Comparison of ENCODE assay signal across 8 cellular contexts in the genomic region with DNA sequence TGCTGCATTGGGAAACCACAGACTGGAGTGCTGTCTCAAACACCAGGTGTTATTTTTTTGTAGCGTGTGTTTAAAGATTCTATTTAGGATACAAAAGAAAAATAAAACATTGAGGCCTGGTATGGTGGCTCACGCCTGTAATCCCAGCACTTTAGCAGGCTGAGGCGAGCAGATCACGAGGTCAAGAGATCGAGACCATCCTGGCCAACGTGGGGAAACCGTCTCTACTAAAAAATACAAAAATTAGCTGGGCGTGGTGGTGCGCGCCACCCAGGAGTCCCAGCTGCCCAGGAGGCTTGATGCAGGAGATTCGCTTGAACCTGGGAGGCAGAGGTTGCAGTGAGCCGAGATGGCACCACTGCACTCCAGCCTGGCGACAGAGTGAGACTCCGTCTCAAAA. TPM values are rescaled to one million over a fixed set of nuclear protein-coding genes. Genes with fewer than 3 reads are reported as not detected.
DNase-seq lines count a peak whose midpoint lies in the region; ATAC-seq, FAIRE-seq and TF ChIP-seq lines count a peak whose summit lies in the region.
"Not testable (repeated sequence)": the region's sequence is repeated elsewhere in the genome, so short reads cannot be mapped to it uniquely, and the experiment has no call there.
"Had no signal": no experiment of that assay in that cellular context is flagged by ENCODE, and none has a peak within 500 bp of the region (broad histone marks: within the 10 kb centered on the region; RNA-seq: fewer than 3 reads in every experiment).

No MANE protein-coding gene starts in this region.

- H3K27ac ChIP-seq in DOHH2 (ENCODE audit: low read depth, low read length); Karpas-422 (ENCODE audit: low read length); OCI-LY1 (ENCODE audit: low read depth, low read length, poor library complexity, severe bottlenecking); astrocyte (ENCODE audit: low read depth, low read length); left ventricle myocardium inferior (replicated peaks): not testable (repeated sequence)

- ATAC-seq in WTC11: not testable (repeated sequence)

- FAIRE-seq in astrocyte (lab: Jason Lieb, UNC): not testable (repeated sequence)

- H3K4me3 Mint-ChIP-seq in WTC11: peak overlapping the region; percentile 100
- H3K4me3 Mint-ChIP-seq in astrocyte (ENCODE audit: unreplicated experiment): peak overlapping the region; percentile 91
- peak overlapping the region; percentile 17 for H3K4me3 Mint-ChIP-seq in progenitor cell of endocrine pancreas (ENCODE audit: low read depth)

- not testable (repeated sequence) for H3K9me3 ChIP-seq in DOHH2 (ENCODE audit: control insufficient read depth, insufficient read depth, low read length); Karpas-422 (ENCODE audit: low read length); OCI-LY1 (ENCODE audit: low read length); astrocyte (ENCODE audit: insufficient read depth, low read depth, low read length)
- H3K9me3 ChIP-seq in left ventricle myocardium inferior (replicated peaks): peaks cover 16% of the 10 kb centered on the region

- not testable (repeated sequence) for H3K27ac Mint-ChIP-seq in WTC11
- H3K27ac Mint-ChIP-seq in astrocyte (ENCODE audit: unreplicated experiment) (peak overlapping the region; percentile 37), progenitor cell of endocrine pancreas (peak overlapping the region; percentile 29)

- H3K4me1 Mint-ChIP-seq in WTC11: peaks cover 25% of the 10 kb centered on the region
- not testable (repeated sequence) for H3K4me1 Mint-ChIP-seq in astrocyte (ENCODE audit: low read depth, unreplicated experiment)
- H3K4me1 Mint-ChIP-seq in progenitor cell of endocrine pancreas (ENCODE audit: low read depth): peaks cover 18% of the 10 kb centered on the region

- intact Hi-C loops in left ventricle myocardium inferior (cut with micrococcal nuclease): not testable (repeated sequence)

- not testable (repeated sequence) for H3K27me3 ChIP-seq in DOHH2 (ENCODE audit: control insufficient read depth, low read length); Karpas-422 (ENCODE audit: low read length); OCI-LY1 (ENCODE audit: insufficient read depth, low read length); astrocyte (ENCODE audit: insufficient read depth, low read length); left ventricle myocardium inferior (ENCODE audit: low read depth)

- not testable (repeated sequence) for H3K27me3 Mint-ChIP-seq in WTC11 (ENCODE audit: low read depth); astrocyte (ENCODE audit: low read depth, unreplicated experiment); progenitor cell of endocrine pancreas

- H3K79me2 ChIP-seq in DOHH2 (ENCODE audit: control insufficient read depth, low read length) (peaks cover 41% of the 10 kb centered on the region), Karpas-422 (ENCODE audit: low read length) (peaks cover 28% of the 10 kb centered on the region), OCI-LY1 (ENCODE audit: insufficient read depth, low read length) (peaks cover 27% of the 10 kb centered on the region), astrocyte (ENCODE audit: insufficient read depth, low read length) (peaks cover 38% of the 10 kb centered on the region)

- DNase-seq in Karpas-422; WTC11 (ENCODE audit: low spot score); astrocyte (ENCODE audit: low read depth); left ventricle myocardium inferior; progenitor cell of endocrine pancreas (ENCODE audit: low spot score, unreplicated experiment): not testable (repeated sequence)

- H4K20me1 ChIP-seq in DOHH2 (ENCODE audit: control insufficient read depth, insufficient read depth, low read depth, low read length) (peaks cover 16% of the 10 kb centered on the region; the same call in 1 of the 2 replicates), Karpas-422 (ENCODE audit: insufficient read depth, low read depth, low read length) (peaks cover 18% of the 10 kb centered on the region; the same call in 1 of the 2 replicates), astrocyte (ENCODE audit: insufficient read depth, low read length) (peaks cover 26% of the 10 kb centered on the region)
- not testable (repeated sequence) for H4K20me1 ChIP-seq in OCI-LY1 (ENCODE audit: insufficient read depth, low read length)

- not testable (repeated sequence) for H3K9ac ChIP-seq in Karpas-422 (ENCODE audit: low read length); OCI-LY1 (ENCODE audit: low read length); astrocyte (ENCODE audit: low read length)

- CTCF ChIA-PET in WTC11 (lab: Charles Lee): not testable (repeated sequence)

- H3K9me3 Mint-ChIP-seq in WTC11 (peaks cover 11% of the 10 kb centered on the region), astrocyte (ENCODE audit: unreplicated experiment) (peaks cover 12% of the 10 kb centered on the region), progenitor cell of endocrine pancreas (ENCODE audit: low read depth) (peaks cover 19% of the 10 kb centered on the region)

- not testable (repeated sequence) for TF ChIP-seq CTCF in DOHH2 (IDR thresholded peaks at IDR 0.05; ENCODE audit: low read depth, low read length, poor library complexity, severe bottlenecking); OCI-LY1 (IDR thresholded peaks at IDR 0.05; ENCODE audit: low read length); WTC11 (IDR thresholded peaks at IDR 0.05); astrocyte (IDR thresholded peaks at IDR 0.05; ENCODE audit: insufficient read depth, low read depth, low read length); left ventricle myocardium inferior (IDR thresholded peaks at IDR 0.05; ENCODE audit: borderline replicate concordance); progenitor cell of endocrine pancreas (IDR thresholded peaks at IDR 0.05; ENCODE audit: unreplicated experiment)

- peak overlapping the region; percentile 89 for H3K4me2 ChIP-seq in DOHH2 (ENCODE audit: low read length)
- H3K4me2 ChIP-seq in Karpas-422 (ENCODE audit: low read depth, low read length, poor library complexity, severe bottlenecking): peak overlapping the region; percentile 90
- peak overlapping the region; percentile 91 for H3K4me2 ChIP-seq in OCI-LY1 (ENCODE audit: low read length)
- H3K4me2 ChIP-seq in astrocyte (ENCODE audit: low read length): peak overlapping the region; percentile 92

- POLR2A ChIA-PET in WTC11 (lab: Charles Lee): not testable (repeated sequence)

- H3F3A ChIP-seq in DOHH2 (ENCODE audit: control insufficient read depth, insufficient read depth): peaks cover 20% of the 10 kb centered on the region
- H3F3A ChIP-seq in OCI-LY1 (ENCODE audit: insufficient read depth, low read length): not testable (repeated sequence)

- peak overlapping the region; percentile 94 for H3K4me3 ChIP-seq in DOHH2 (ENCODE audit: low read length)
- H3K4me3 ChIP-seq in Karpas-422 (ENCODE audit: low read length); OCI-LY1 (ENCODE audit: low read depth, low read length, poor library complexity, severe bottlenecking); astrocyte (ENCODE audit: insufficient read depth, low read depth, low read length): not testable (repeated sequence)
- peak overlapping the region; percentile 84 for H3K4me3 ChIP-seq in left ventricle myocardium inferior

- H3K4me1 ChIP-seq in DOHH2 (ENCODE audit: control insufficient read depth, low read length) (peaks cover 29% of the 10 kb centered on the region), Karpas-422 (ENCODE audit: low read length) (peaks cover 29% of the 10 kb centered on the region), OCI-LY1 (ENCODE audit: insufficient read depth, low read length, severe bottlenecking) (peaks cover 32% of the 10 kb centered on the region), astrocyte (ENCODE audit: insufficient read depth, low read length) (peaks cover 12% of the 10 kb centered on the region), left ventricle myocardium inferior (peaks cover 39% of the 10 kb centered on the region)

- not testable (repeated sequence) for H3K9me2 ChIP-seq in DOHH2 (replicated peaks; ENCODE audit: control insufficient read depth, low read length); Karpas-422 (replicated peaks; ENCODE audit: insufficient read depth, low read length); OCI-LY1 (ENCODE audit: low read depth, low read length)

- not testable (repeated sequence) for H3K36me3 Mint-ChIP-seq in WTC11; astrocyte (ENCODE audit: low read depth, unreplicated experiment)
- H3K36me3 Mint-ChIP-seq in progenitor cell of endocrine pancreas (ENCODE audit: insufficient read depth): peaks cover 16% of the 10 kb centered on the region

- H2AFZ ChIP-seq in Karpas-422 (ENCODE audit: low read length); OCI-LY1 (ENCODE audit: low read length); astrocyte (ENCODE audit: low read depth, low read length): not testable (repeated sequence)

- peaks cover 26% of the 10 kb centered on the region for H3K36me3 ChIP-seq in DOHH2 (ENCODE audit: control insufficient read depth, low read length)
- not testable (repeated sequence) for H3K36me3 ChIP-seq in Karpas-422 (ENCODE audit: insufficient read depth, low read length); OCI-LY1 (ENCODE audit: insufficient read depth, low read length); astrocyte (ENCODE audit: insufficient read depth, low read length); left ventricle myocardium inferior

RNA-seq across cellular contexts. Expression of a gene that starts 1.5 kb away (rescaled TPM):
- total RNA-seq in Karpas-422 (2014; rRNA removed; shearing (Covaris generic); ENCODE audit: low replicate concordance): 16.1 and 79.1 TPM in 2 replicates
- total RNA-seq in WTC11 (2021) (108 to 122 TPM (median 111 TPM) in 3 replicates), astrocyte (178 and 185 TPM in 2 replicates), left ventricle myocardium inferior (170 TPM), progenitor cell of endocrine pancreas (189 and 210 TPM in 2 replicates)

RNA-seq across cellular contexts. Expression of a gene that starts 1.7 kb away (rescaled TPM):
- total RNA-seq in Karpas-422 (2014; rRNA removed; shearing (Covaris generic); ENCODE audit: low replicate concordance): 3.6 TPM in 1 of 2 replicates, not detected in the other
- total RNA-seq in WTC11 (2021) (0.85 to 0.92 TPM in 2 of 3 replicates, not detected in the other), astrocyte (0.41 and 1.4 TPM in 2 replicates), left ventricle myocardium inferior (0.66 TPM), progenitor cell of endocrine pancreas (1.9 and 2.5 TPM in 2 replicates)
- total RNA-seq: GM23248 had no signal

RNA-seq across cellular contexts. Expression of a gene that starts 28.8 kb away (rescaled TPM):
- 60.9 and 70.8 TPM in 2 replicates for total RNA-seq in Karpas-422 (2014; rRNA removed; shearing (Covaris generic); ENCODE audit: low replicate concordance)
- total RNA-seq in WTC11 (2021) (30.3 to 33.8 TPM (median 31.7 TPM) in 3 replicates), astrocyte (26.3 and 30.1 TPM in 2 replicates), left ventricle myocardium inferior (34.9 TPM), progenitor cell of endocrine pancreas (40.5 and 42.6 TPM in 2 replicates)

Comparison
In these comparisons a context has a peak if more than half of its experiments do, and no peak if none do; other contexts are left out.
1. H3K4me3 Mint-ChIP-seq: peak in every context shown above with its lines; median percentile 100 in WTC11; 91 in astrocyte; 17 in progenitor cell of endocrine pancreas.